8 cellular contexts compared by ENCODE assay signal in the genomic region with DNA sequence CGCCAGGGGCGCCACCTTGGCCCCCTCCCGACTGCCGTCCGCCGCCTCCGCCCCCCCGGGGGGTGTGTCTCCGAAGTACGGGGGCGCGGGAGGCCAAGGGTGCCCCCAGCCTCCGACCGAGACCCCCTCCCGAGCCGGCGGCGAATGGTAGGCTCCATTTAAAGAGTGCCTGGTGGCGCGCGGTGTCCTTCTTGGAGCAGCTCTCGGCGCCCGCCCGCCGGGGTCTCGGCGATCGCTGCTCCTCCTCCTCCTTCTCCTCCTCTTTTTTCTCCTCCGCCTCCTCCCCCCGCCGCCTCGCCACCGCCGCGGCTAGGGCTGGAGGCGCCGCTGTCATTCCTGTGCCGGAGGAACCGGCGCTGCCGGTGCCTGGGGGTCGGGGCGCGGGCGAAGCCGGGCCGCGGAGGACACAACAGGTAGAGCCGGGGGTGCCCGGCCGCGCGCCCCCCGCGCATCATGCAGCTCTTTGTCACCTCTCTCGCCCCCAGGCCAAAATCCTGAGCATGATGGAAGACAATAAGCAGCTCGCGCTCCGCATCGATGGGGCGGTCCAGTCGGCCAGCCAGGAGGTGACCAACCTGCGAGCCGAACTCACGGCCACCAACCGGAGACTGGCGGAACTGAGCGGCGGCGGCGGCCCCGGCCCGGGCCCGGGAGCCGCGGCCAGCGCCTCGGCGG. TPM values are rescaled to one million over a fixed set of nuclear protein-coding genes. Genes with fewer than 3 reads are reported as not detected.
DNase-seq lines count a peak whose midpoint lies in the region; ATAC-seq and TF ChIP-seq lines count a peak whose summit lies in the region.

A gene (plus strand): TSS at position 188 of the 675 bp plus-strand sequence.

- no peaks in the 10 kb centered on the region for H3K9me2 ChIP-seq in GM23338 (ENCODE audit: insufficient read depth)

- peaks cover 57% of the 10 kb centered on the region for H3K4me1 Mint-ChIP-seq in GM23338
- H3K4me1 Mint-ChIP-seq in activated CD8-positive, alpha-beta T cell treated with anti-CD3 and anti-CD28 coated beads for 36 hours (ENCODE audit: low read depth), result peaks cover 9% of the 10 kb centered on the region

- peaks cover 46% of the 10 kb centered on the region for H3K27me3 ChIP-seq in GM23338 (ENCODE audit: insufficient read depth)
- peaks cover 42% of the 10 kb centered on the region for H3K27me3 ChIP-seq in Panc1 (ENCODE audit: control insufficient read depth, insufficient read depth, low read length)
- peaks cover under 1% of the 10 kb centered on the region for H3K27me3 ChIP-seq in right cardiac atrium (ENCODE audit: control insufficient read depth, insufficient read depth)

- H3K4me3 ChIP-seq in GM23338 (peak within 1 kb of the TSS; percentile 94), Panc1 (ENCODE audit: low read depth in 2 of 2, low read length in 2 of 2) (peak within 1 kb of the TSS; percentile 17 to 36; a peak in 3 of 4 replicates), right cardiac atrium (ENCODE audit: low read length) (peak within 1 kb of the TSS; percentile 44)

- H3K9me3 Mint-ChIP-seq in GM23338, result no peaks in the 10 kb centered on the region
- no peaks in the 10 kb centered on the region for H3K9me3 Mint-ChIP-seq in activated CD8-positive, alpha-beta T cell treated with anti-CD3 and anti-CD28 coated beads for 36 hours

- no peak within 1 kb of the TSS for H3K27ac Mint-ChIP-seq in GM23338
- H3K27ac Mint-ChIP-seq in activated CD8-positive, alpha-beta T cell treated with anti-CD3 and anti-CD28 coated beads for 36 hours, result no peak within 1 kb of the TSS

- peak within 1 kb of the TSS; percentile 100 for H3K4me2 ChIP-seq in GM23338

- CTCF ChIA-PET in Panc1 (lab: Charles Lee), result no interaction called here
- CTCF ChIA-PET in activated CD8-positive, alpha-beta T cell treated with anti-CD3 and anti-CD28 coated beads for 36 hours (lab: Charles Lee), result no interaction called here

- H3K36me3 Mint-ChIP-seq in GM23338 (ENCODE audit: low read depth), result no peaks in the 10 kb centered on the region
- no peaks in the 10 kb centered on the region for H3K36me3 Mint-ChIP-seq in activated CD8-positive, alpha-beta T cell treated with anti-CD3 and anti-CD28 coated beads for 36 hours (ENCODE audit: low read depth)

- no peak for TF ChIP-seq CTCF in GM23338 (conservative IDR thresholded peaks at IDR 0.05; ENCODE audit: low read depth in 2 of 2)
- peak; percentile 23; the same call in 1 of the 2 replicates for TF ChIP-seq CTCF in Panc1 (IDR thresholded peaks at IDR 0.05)
- no peak for TF ChIP-seq CTCF in activated CD8-positive, alpha-beta T cell treated with anti-CD3 and anti-CD28 coated beads for 36 hours (IDR thresholded peaks at IDR 0.05)

- H3K4me3 Mint-ChIP-seq in GM23338, result peak within 1 kb of the TSS; percentile 80
- H3K4me3 Mint-ChIP-seq in activated CD8-positive, alpha-beta T cell treated with anti-CD3 and anti-CD28 coated beads for 36 hours, result no peak within 1 kb of the TSS

- peaks cover 4% of the 10 kb centered on the region; the same call in 1 of the 2 replicates for H4K20me1 ChIP-seq in GM23338 (replicated peaks; ENCODE audit: insufficient read depth)

- H3F3A ChIP-seq in GM23338 (replicated peaks; ENCODE audit: low read depth), result peaks cover 8% of the 10 kb centered on the region

- H3K27me3 Mint-ChIP-seq in GM23338 (ENCODE audit: insufficient read depth, low read depth, poor library complexity), result peaks cover 27% of the 10 kb centered on the region
- H3K27me3 Mint-ChIP-seq in activated CD8-positive, alpha-beta T cell treated with anti-CD3 and anti-CD28 coated beads for 36 hours, result peaks cover 55% of the 10 kb centered on the region

- H3K9me3 ChIP-seq in Panc1 (ENCODE audit: control insufficient read depth, insufficient read depth, low read depth, low read length) (no peaks in the 10 kb centered on the region), right cardiac atrium (ENCODE audit: control insufficient read depth, low read length) (no peaks in the 10 kb centered on the region)

- intact Hi-C loops in Panc1 (cut with micrococcal nuclease; ENCODE audit: unreplicated experiment) (no loop called here), right cardiac atrium (cut with DNase I) (no loop called here), sciatic nerve (cut with DNase I) (no loop called here)
- intact Hi-C loops in activated CD8-positive, alpha-beta T cell treated with anti-CD3 and anti-CD28 coated beads for 36 hours (cut with micrococcal nuclease), result no loop called here

- POLR2A ChIA-PET in Panc1 (lab: Charles Lee), result no interaction called here
- POLR2A ChIA-PET in activated CD8-positive, alpha-beta T cell treated with anti-CD3 and anti-CD28 coated beads for 36 hours (lab: Charles Lee), result no interaction called here

- peaks cover 76% of the 10 kb centered on the region for H3K4me1 ChIP-seq in GM23338 (ENCODE audit: insufficient read depth)
- peaks cover 3% of the 10 kb centered on the region; the same call in 1 of the 2 replicates for H3K4me1 ChIP-seq in Panc1 (ENCODE audit: control insufficient read depth, insufficient read depth, low read length)
- H3K4me1 ChIP-seq in right cardiac atrium (ENCODE audit: control insufficient read depth, insufficient read depth, low read length), result no peaks in the 10 kb centered on the region

- H3K36me3 ChIP-seq in GM23338 (ENCODE audit: insufficient read depth), result no peaks in the 10 kb centered on the region
- H3K36me3 ChIP-seq in Panc1 (ENCODE audit: control insufficient read depth, insufficient read depth, low read length), result no peaks in the 10 kb centered on the region

- no peak within 1 kb of the TSS for H3K27ac ChIP-seq in GM23338 (ENCODE audit: low read depth)
- H3K27ac ChIP-seq in Panc1 (ENCODE audit: low read length), result no peak within 1 kb of the TSS
- H3K27ac ChIP-seq in right cardiac atrium (ENCODE audit: low read length), result no peak within 1 kb of the TSS

- DNase-seq in GM23338 (ENCODE audit: low spot score) (peak; percentile 83), Panc1 (ENCODE audit: low read depth, low spot score) (no peak), right cardiac atrium (peak; percentile 28 to 49 (median 48)), sciatic nerve (ENCODE audit: low spot score) (no peak), HUDEP-2 (lab: John Stamatoyannopoulos, UW; ENCODE audit: unreplicated experiment in 76 of 76) (no peak), HuH-7.5 (ENCODE audit: low spot score) (no peak)
- no peak for DNase-seq in activated CD8-positive, alpha-beta T cell treated with anti-CD3 and anti-CD28 coated beads for 36 hours
- DNase-seq in stimulated activated CD4-positive, alpha-beta T cell treated with anti-CD3 and anti-CD28 coated beads, Interleukin-2, amount 100 ng/mL, for 24 hours, result no peak

- 1% methylated on average over 80 of the region's 80 CpGs for WGBS in right cardiac atrium

- peak within 1 kb of the TSS; percentile 79 for H2AFZ ChIP-seq in GM23338

- in situ Hi-C loops in Panc1 (cut with HindIII; ENCODE audit: low pct_unique_long_range_greater_than_20kb, low sequenced_read_pairs), result no loop called here

- ATAC-seq in GM23338 (peak; percentile 71), Panc1 (peak; percentile 66), right cardiac atrium (peak; percentile 53), sciatic nerve (no peak)
- ATAC-seq in activated CD8-positive, alpha-beta T cell treated with anti-CD3 and anti-CD28 coated beads for 36 hours, result no peak

- BruUV-seq in Panc1 (replicated peaks; lab: Mats Ljungman, UMichigan), result no TSS peak

- H3K79me2 ChIP-seq in GM23338 (replicated peaks; ENCODE audit: insufficient read depth), result peaks cover 28% of the 10 kb centered on the region

TF ChIP-seq in GM23338, 12 proteins besides CTCF, POLR2A, EP300 and RAD21:
- TF ChIP-seq POLR2AphosphoS5 (IDR thresholded peaks at IDR 0.05; ENCODE audit: low read depth), result peak; percentile 48
- no peak for TF ChIP-seq STAT1 (IDR thresholded peaks at IDR 0.05; ENCODE audit: unreplicated experiment)

RNA-seq across cellular contexts. Expression of the gene that starts here (rescaled TPM):
- total RNA-seq in GM23338 (2014; rRNA removed; shearing (Covaris generic)), result 10.0 and 15.0 TPM in 2 replicates
- polyA plus RNA-seq in GM23338 (2016; fragmentation: Nextera tagmentation; extraction: Ambion mirVana) (9.9 and 11.2 TPM in 2 replicates), right cardiac atrium (3.7 TPM)
- total RNA-seq in Panc1 (2021; ENCODE audit: unreplicated experiment) (6.6 TPM), right cardiac atrium (10 to 100 TPM in 3 of 4 donors, 1 to 10 TPM in 1; 6.6 to 14.9 (median 12.8) TPM), sciatic nerve (37.2 TPM)
- 3.9 TPM for polyA plus RNA-seq in Panc1 (2012; ENCODE audit: insufficient read length)
- 1 to 10 TPM; 1.7 to 1.9 TPM for total RNA-seq in activated CD8-positive, alpha-beta T cell treated with anti-CD3 and anti-CD28 coated beads for 36 hours

Comparison
In these comparisons a context has a peak if more than half of its experiments do, and no peak if none do; other contexts are left out.
1. ATAC-seq: peak in GM23338 (single experiment), Panc1 (single experiment) and right cardiac atrium (2 of 2); none in sciatic nerve (single experiment) and activated CD8-positive, alpha-beta T cell treated with anti-CD3 and anti-CD28 coated beads for 36 hours (single experiment).
2. DNase-seq: peak in GM23338 (single experiment) and right cardiac atrium (3 of 3); none in Panc1 (single experiment), sciatic nerve (single experiment), activated CD8-positive, alpha-beta T cell treated with anti-CD3 and anti-CD28 coated beads for 36 hours (single experiment), HUDEP-2 (0 of 76), stimulated activated CD4-positive, alpha-beta T cell treated with anti-CD3 and anti-CD28 coated beads, Interleukin-2, amount 100 ng/mL, for 24 hours (0 of 2) and HuH-7.5 (single experiment).
3. H3K4me3 ChIP-seq: peak in every context shown above with its lines; median percentile 94 in GM23338; 44 in right cardiac atrium; 26 in Panc1.